28 cellular contexts compared by ENCODE assay signal in the genomic region with DNA sequence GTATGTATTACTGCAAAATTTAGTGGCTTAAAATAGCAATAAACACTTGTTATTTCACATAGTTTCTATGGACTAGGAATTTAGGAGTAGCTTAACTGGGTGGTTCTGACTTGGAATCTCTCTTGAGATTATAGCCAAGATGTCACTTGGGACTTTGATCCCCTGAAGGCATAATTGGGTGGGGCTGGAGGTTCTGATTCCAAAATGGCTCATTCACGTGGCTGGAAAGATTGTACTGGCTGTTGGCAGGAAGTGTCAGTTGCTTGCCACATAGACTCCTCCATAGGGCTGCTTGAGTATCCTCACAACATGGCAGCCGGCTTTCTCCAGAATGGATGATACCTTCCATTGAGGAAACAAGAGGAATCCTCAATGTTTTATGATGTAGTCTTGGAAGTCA.
"Had no signal": no experiment of that assay in that cellular context is flagged by ENCODE, and none has a peak within 500 bp of the region (broad histone marks: within the 10 kb centered on the region; RNA-seq: fewer than 3 reads in every experiment).

No MANE protein-coding gene starts in this region.

- DNase-seq: colonic mucosa; cortex of kidney; dermis blood vessel endothelial cell; dorsolateral prefrontal cortex; effector CD4-positive, alpha-beta T cell; effector CD8-positive, alpha-beta T cell; effector memory CD4-positive, alpha-beta T cell; effector memory CD8-positive, alpha-beta T cell; endodermal cell; erythroblast; esophagus squamous epithelium; foreskin fibroblast; foreskin keratinocyte; foreskin melanocyte; gastrocnemius medialis; glutamatergic neuron; head of caudate nucleus; heart left ventricle; heart right ventricle had no signal

- H3K36me3 ChIP-seq: colonic mucosa, gastrocnemius medialis, gastroesophageal sphincter, heart left ventricle, heart right ventricle had no signal

- H3K4me3 ChIP-seq: colonic mucosa, coronary artery, dorsolateral prefrontal cortex, esophagus muscularis mucosa, esophagus squamous epithelium, gastrocnemius medialis, gastroesophageal sphincter, heart left ventricle, heart right ventricle had no signal

- H3K27me3 ChIP-seq: colonic mucosa, dorsolateral prefrontal cortex, esophagus muscularis mucosa, esophagus squamous epithelium, gastrocnemius medialis, gastroesophageal sphincter, heart left ventricle, heart right ventricle had no signal

- FAIRE-seq: colon, endometrium, endothelial cell of umbilical vein, frontal cortex had no signal

- H3K27ac ChIP-seq: colonic mucosa, coronary artery, dorsolateral prefrontal cortex, epithelial cell of prostate, esophagus muscularis mucosa, esophagus squamous epithelium, foreskin keratinocyte, gastrocnemius medialis, gastroesophageal sphincter, heart left ventricle, heart right ventricle had no signal

- ATAC-seq: effector memory CD8-positive, alpha-beta T cell; esophagus mucosa; foreskin keratinocyte; gastrocnemius medialis; gastroesophageal sphincter; heart left ventricle; heart right ventricle had no signal

- H3K4me1 ChIP-seq: colonic mucosa, esophagus muscularis mucosa, esophagus squamous epithelium, foreskin keratinocyte, gastrocnemius medialis, gastroesophageal sphincter, heart left ventricle, heart right ventricle had no signal

- H3K9me3 ChIP-seq: colonic mucosa, esophagus muscularis mucosa, esophagus squamous epithelium, gastrocnemius medialis had no signal
